Comparison of ENCODE assay signal across 34 cellular contexts in the genomic region with DNA sequence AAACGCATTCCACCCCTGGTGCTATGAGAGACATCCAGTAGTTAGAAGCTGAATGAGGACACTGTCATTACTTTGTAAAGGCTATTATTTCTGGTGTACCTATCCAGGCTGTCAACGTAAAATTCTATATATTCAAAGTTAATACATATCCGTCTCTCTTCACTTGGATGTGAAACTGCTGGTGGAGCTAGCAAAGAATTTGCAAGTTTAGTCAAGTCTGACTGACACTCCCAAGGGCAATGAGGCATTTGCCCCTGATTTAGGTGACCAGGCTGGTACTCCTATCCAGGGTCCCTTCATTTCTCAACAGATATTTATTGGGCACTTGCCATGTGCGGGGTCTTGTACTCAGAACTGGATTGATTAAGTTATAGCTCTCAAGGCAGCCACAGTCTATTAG.
"Had no signal": no experiment of that assay in that cellular context is flagged by ENCODE, and none has a peak within 500 bp of the region (broad histone marks: within the 10 kb centered on the region; RNA-seq: fewer than 3 reads in every experiment).

No MANE protein-coding gene starts in this region.

- DNase-seq: Kasumi-1, KG1, MG63, MM.1S, MV-4-11, NCI-H1048, NCI-H1092, NCI-H1092 treated with DMSO at 0.1 percent for 48 hours, NCI-H1105, NCI-H1105 treated with DMSO at 0.1 percent for 48 hours, NCI-H1417, NCI-H1417 treated with DMSO at 0.1 percent for 48 hours, NCI-H1436, NCI-H1436 treated with DMSO at 0.1 percent for 48 hours, NCI-H146, NCI-H1694, NCI-H1694 treated with DMSO at 0.1 percent for 48 hours, NCI-H187, NCI-H187 treated with DMSO at 0.1 percent for 48 hours, NCI-H1930, NCI-H2029, NCI-H2029 treated with DMSO at 0.1 percent for 48 hours, NCI-H2081, NCI-H2081 treated with DMSO at 0.1 percent for 48 hours, NCI-H2107, NCI-H2171, NCI-H2171 treated with DMSO at 0.1 percent for 48 hours, NCI-H2227 treated with DMSO at 0.1 percent for 48 hours, NCI-H226, NCI-H345, NCI-H446, NCI-H446 treated with DMSO at 0.1 percent for 48 hours, NCI-H510A had no signal

- H3K27ac ChIP-seq: KMS-11 had no signal

- H3K27me3 ChIP-seq: MG63 had no signal

- H3K36me3 ChIP-seq: MG63 had no signal

- H3K9ac ChIP-seq: KMS-11 had no signal

- H3K4me3 ChIP-seq: MG63 had no signal

- H3K9me3 ChIP-seq: MG63 had no signal

- H3K4me2 ChIP-seq: KMS-11 had no signal
